Comparison of ENCODE assay signal across 8 cellular contexts in the genomic region with DNA sequence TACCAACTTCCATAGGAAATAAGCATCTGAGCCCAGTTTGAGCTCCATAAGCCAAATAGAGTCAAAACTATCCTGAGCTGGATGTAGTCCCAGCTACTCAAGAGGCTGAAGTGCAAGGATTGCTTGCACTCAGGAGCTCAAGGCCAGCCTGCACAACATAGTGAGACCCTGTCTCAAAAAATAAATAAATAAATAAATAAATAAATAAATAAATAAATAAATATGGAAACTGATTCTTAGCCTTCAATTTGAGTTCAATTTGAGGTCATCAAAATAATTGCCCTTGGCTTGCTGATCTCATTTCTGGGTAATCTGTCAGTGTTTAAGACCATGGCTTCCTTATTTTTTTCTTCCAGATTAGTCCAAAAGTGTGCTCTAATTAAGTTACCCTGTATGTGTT.
"Had no signal": no experiment of that assay in that cellular context is flagged by ENCODE, and none has a peak within 500 bp of the region (broad histone marks: within the 10 kb centered on the region; RNA-seq: fewer than 3 reads in every experiment).

No MANE protein-coding gene starts in this region.

- ATAC-seq: HepG2, K562 had no signal

- H3K27me3 Mint-ChIP-seq: IgD-negative memory B cell had no signal

- H3K4me3 Mint-ChIP-seq: IgD-negative memory B cell had no signal

- H3K36me3 Mint-ChIP-seq: IgD-negative memory B cell had no signal

- H3K4me3 ChIP-seq: K562 had no signal

- H3K27ac ChIP-seq: HL-60 had no signal

- H3K27ac Mint-ChIP-seq: IgD-negative memory B cell had no signal

- FAIRE-seq: HepG2, HTR-8/SVneo, K562 had no signal

- DNase-seq: IMR-90, KBM-7, KG1 had no signal
